ENCODE assay signal across 2 cellular contexts in genomic region chr6:1781152-1781848, GRCh38.
TF ChIP-seq lines count a peak whose summit lies in the region.

No MANE protein-coding gene starts in this region.

TF ChIP-seq in IMR-90, 13 proteins besides CTCF, POLR2A, EP300 and RAD21:
- no peak for TF ChIP-seq USF2 (IDR thresholded peaks at IDR 0.05; ENCODE audit: low read depth, low read length)
- no peak for TF ChIP-seq CHD1 (IDR thresholded peaks at IDR 0.05; ENCODE audit: low read depth, low read length)
- no peak for TF ChIP-seq MAZ (IDR thresholded peaks at IDR 0.05; ENCODE audit: borderline replicate concordance, low read depth, low read length)
- TF ChIP-seq MAFK (IDR thresholded peaks at IDR 0.05; ENCODE audit: low read depth, low read length) = no peak
- TF ChIP-seq FOS (IDR thresholded peaks at IDR 0.05; ENCODE audit: low read depth, low read length) = peak; percentile 68; the same call in 1 of the 2 replicates
- no peak for TF ChIP-seq BHLHE40 (IDR thresholded peaks at IDR 0.05; ENCODE audit: low read depth, low read length)
- no peak for TF ChIP-seq RCOR1 (IDR thresholded peaks at IDR 0.05; ENCODE audit: insufficient replicate concordance, low read length)
- no peak for TF ChIP-seq MXI1 (IDR thresholded peaks at IDR 0.05; ENCODE audit: borderline replicate concordance, low read depth, low read length)
- TF ChIP-seq SMC3 (IDR thresholded peaks at IDR 0.05; ENCODE audit: low read depth, low read length) = no peak

TF ChIP-seq in liver, 16 proteins besides CTCF, POLR2A, EP300 and RAD21:
- TF ChIP-seq YY1 (IDR thresholded peaks at IDR 0.05) (no peak), JUND (IDR thresholded peaks at IDR 0.05) (peak in 1 of 2 donors; percentile 40), REST (IDR thresholded peaks at IDR 0.05) (peak; percentile 79)
